ENCODE assay signal across 8 cellular contexts in genomic region chr10:73413108-73413527, GRCh38. TPM values are rescaled to one million over a fixed set of nuclear protein-coding genes. Genes with fewer than 3 reads are reported as not detected.
A peak's percentile ranks its signal among the peaks of the same experiment; 100 is the strongest.
DNase-seq lines count a peak whose midpoint lies in the region; ATAC-seq, FAIRE-seq and TF ChIP-seq lines count a peak whose summit lies in the region.

No MANE protein-coding gene starts in this region.

- H3K4me1 ChIP-seq in OCI-LY7 (ENCODE audit: insufficient read depth, low read length, poor library complexity, severe bottlenecking) = peaks cover 18% of the 10 kb centered on the region
- peaks cover 7% of the 10 kb centered on the region for H3K4me1 ChIP-seq in astrocyte (ENCODE audit: insufficient read depth, low read length)
- peaks cover 11% of the 10 kb centered on the region for H3K4me1 ChIP-seq in iPS-20b (ENCODE audit: insufficient read depth, low read length)
- peaks cover 8% of the 10 kb centered on the region for H3K4me1 ChIP-seq in smooth muscle cell (ENCODE audit: low read depth)

- DNase-seq in DMS153 treated with DMSO at 0.1 percent for 48 hours (lab: John Stamatoyannopoulos, UW; ENCODE audit: unreplicated experiment) = peak; percentile 64
- DNase-seq in OCI-LY7 (ENCODE audit: low spot score) = peak; percentile 65
- no peak for DNase-seq in astrocyte (ENCODE audit: low read depth)
- DNase-seq in smooth muscle cell (lab: John Stamatoyannopoulos, UW; ENCODE audit: unreplicated experiment) = no peak
- DNase-seq in dedifferentiated amniotic fluid mesenchymal stem cell (ENCODE audit: extremely low spot score) = no peak

- H3K27me3 ChIP-seq in astrocyte (ENCODE audit: insufficient read depth, low read length) = no peaks in the 10 kb centered on the region
- H3K27me3 ChIP-seq in iPS-20b (ENCODE audit: insufficient read depth, low read length) = no peaks in the 10 kb centered on the region
- H3K27me3 ChIP-seq in smooth muscle cell (ENCODE audit: low read depth) = no peaks in the 10 kb centered on the region

- CTCF ChIA-PET in OCI-LY7 (lab: Charles Lee; ENCODE audit: unreplicated experiment) = no interaction called here

- H3K4me3 Mint-ChIP-seq in astrocyte (ENCODE audit: unreplicated experiment) = peak overlapping the region; percentile 93

- H3K4me1 Mint-ChIP-seq in astrocyte (ENCODE audit: low read depth, unreplicated experiment) = peaks cover 10% of the 10 kb centered on the region

- no peaks in the 10 kb centered on the region for H3K36me3 Mint-ChIP-seq in astrocyte (ENCODE audit: low read depth, unreplicated experiment)

- TF ChIP-seq CTCF in OCI-LY7 (conservative IDR thresholded peaks at IDR 0.05; ENCODE audit: low read length) (no peak), astrocyte (IDR thresholded peaks at IDR 0.05; ENCODE audit: insufficient read depth, low read depth, low read length) (no peak), smooth muscle cell (IDR thresholded peaks at IDR 0.05; ENCODE audit: borderline replicate concordance, insufficient read depth, poor library complexity, severe bottlenecking) (no peak)

- peaks cover 11% of the 10 kb centered on the region for H3F3A ChIP-seq in smooth muscle cell (ENCODE audit: low read depth)

- H3K9me3 ChIP-seq in OCI-LY7 (ENCODE audit: low read length) (no peaks in the 10 kb centered on the region), astrocyte (ENCODE audit: insufficient read depth, low read depth, low read length) (no peaks in the 10 kb centered on the region), iPS-20b (ENCODE audit: insufficient read depth, low read depth, low read length) (no peaks in the 10 kb centered on the region), smooth muscle cell (replicated peaks; ENCODE audit: low read depth) (no peaks in the 10 kb centered on the region)

- BruUV-seq in OCI-LY7 (replicated peaks; lab: Mats Ljungman, UMichigan) = no TSS peak

- peak overlapping the region; percentile 89 for H2AFZ ChIP-seq in OCI-LY7 (ENCODE audit: low read length)
- peak overlapping the region; percentile 90 for H2AFZ ChIP-seq in astrocyte (ENCODE audit: low read depth, low read length)
- H2AFZ ChIP-seq in smooth muscle cell (ENCODE audit: low read depth) = peak overlapping the region; percentile 69

- peaks cover 53% of the 10 kb centered on the region for H3K79me2 ChIP-seq in OCI-LY7 (ENCODE audit: insufficient read depth, low read depth, low read length)
- H3K79me2 ChIP-seq in astrocyte (ENCODE audit: insufficient read depth, low read length) = peaks cover 54% of the 10 kb centered on the region
- peaks cover 48% of the 10 kb centered on the region for H3K79me2 ChIP-seq in smooth muscle cell (ENCODE audit: low read depth)

- WGBS in smooth muscle cell (ENCODE audit: low lambda C conversion rate) = 3% methylated on average over 9 of the region's 9 CpGs

- no peaks in the 10 kb centered on the region for H3K27me3 Mint-ChIP-seq in astrocyte (ENCODE audit: low read depth, unreplicated experiment)

- H3K4me2 ChIP-seq in OCI-LY7 (ENCODE audit: low read length) = peak overlapping the region; percentile 84
- peak overlapping the region; percentile 86 for H3K4me2 ChIP-seq in astrocyte (ENCODE audit: low read length)
- peak overlapping the region; percentile 87 for H3K4me2 ChIP-seq in smooth muscle cell

- 0 out of 2 replicates have a peak, but pooled peaks cover 4% of the 10 kb centered on the region for H4K20me1 ChIP-seq in OCI-LY7 (ENCODE audit: insufficient read depth, low read length)
- peaks cover 29% of the 10 kb centered on the region for H4K20me1 ChIP-seq in astrocyte (ENCODE audit: insufficient read depth, low read length)
- peaks cover 35% of the 10 kb centered on the region for H4K20me1 ChIP-seq in smooth muscle cell (ENCODE audit: low read depth)

- POLR2A ChIA-PET in OCI-LY7 (lab: Charles Lee) = interaction anchor here (0.7 kb wide), 1 partner anchor 236 kb away, joined by 5 read pairs; no protein-coding TSS in a partner anchor

- H3K36me3 ChIP-seq in OCI-LY7 (ENCODE audit: insufficient read depth, low read length) = peaks cover 5% of the 10 kb centered on the region; the same call in 1 of the 2 replicates
- no peaks in the 10 kb centered on the region for H3K36me3 ChIP-seq in astrocyte (ENCODE audit: insufficient read depth, low read length)
- H3K36me3 ChIP-seq in iPS-20b (ENCODE audit: insufficient read depth, low read depth, low read length) = no peaks in the 10 kb centered on the region
- H3K36me3 ChIP-seq in smooth muscle cell (ENCODE audit: low read depth) = no peaks in the 10 kb centered on the region

- peak overlapping the region; percentile 54 for H3K27ac ChIP-seq in OCI-LY7 (ENCODE audit: low read depth, low read length, poor library complexity, severe bottlenecking)
- peak overlapping the region; percentile 93 for H3K27ac ChIP-seq in astrocyte (ENCODE audit: low read depth, low read length)
- peak overlapping the region; percentile 76 for H3K27ac ChIP-seq in iPS-20b (ENCODE audit: low read length)
- H3K27ac ChIP-seq in smooth muscle cell (ENCODE audit: low read depth) = peak overlapping the region; percentile 90

- H3K4me3 ChIP-seq in OCI-LY7 (ENCODE audit: low read depth, low read length, poor library complexity, severe bottlenecking) = peak overlapping the region; percentile 77
- peak overlapping the region; percentile 85 for H3K4me3 ChIP-seq in astrocyte (ENCODE audit: insufficient read depth, low read depth, low read length)
- peak overlapping the region; percentile 96 for H3K4me3 ChIP-seq in iPS-20b (ENCODE audit: low read length)
- peak overlapping the region; percentile 97 for H3K4me3 ChIP-seq in smooth muscle cell

- H3K27ac Mint-ChIP-seq in astrocyte (ENCODE audit: unreplicated experiment) = peak overlapping the region; percentile 92

- intact Hi-C loops in OCI-LY7 (cut with micrococcal nuclease; ENCODE audit: unreplicated experiment) = loop anchor here (2.0 kb wide), 2 partner anchors 82 to 160 kb away; partner anchors contain the start of gene MRPS16

- H3K9ac ChIP-seq in astrocyte (ENCODE audit: low read length) = peak overlapping the region; percentile 97
- H3K9ac ChIP-seq in iPS-20b (ENCODE audit: low read depth, low read length) = peak overlapping the region; percentile 87
- peak overlapping the region; percentile 94 for H3K9ac ChIP-seq in smooth muscle cell (ENCODE audit: low read depth)

- ATAC-seq in GM19395 (IDR thresholded peaks at IDR 0.05; ENCODE audit: unreplicated experiment) (peak; percentile 44), HG03457 (IDR thresholded peaks at IDR 0.05; ENCODE audit: unreplicated experiment) (peak; percentile 11)

- no peaks in the 10 kb centered on the region for H3K9me3 Mint-ChIP-seq in astrocyte (ENCODE audit: unreplicated experiment)

- no peaks in the 10 kb centered on the region for H3K9me2 ChIP-seq in OCI-LY7 (ENCODE audit: insufficient read depth, low read length)

- no peak for FAIRE-seq in astrocyte (lab: Jason Lieb, UNC)

RNA-seq across cellular contexts. Expression of gene ANXA7, which starts 0.7 kb away (rescaled TPM):
- 36.5 and 52.0 TPM in 2 replicates for total RNA-seq in OCI-LY7 (2014; rRNA removed; shearing (Covaris generic))
- total RNA-seq in OCI-LY7 (2022) (86.5 and 86.6 TPM in 2 replicates), astrocyte (74.7 and 79.6 TPM in 2 replicates), smooth muscle cell (54.4 and 57.6 TPM in 2 replicates)
- polyA plus RNA-seq in smooth muscle cell = 52.6 and 59.1 TPM in 2 replicates

RNA-seq across cellular contexts. Expression of gene MSS51, which starts 20.2 kb away (rescaled TPM):
- 2.3 and 3.9 TPM in 2 replicates for total RNA-seq in OCI-LY7 (2014; rRNA removed; shearing (Covaris generic))
- 4.2 and 4.4 TPM in 2 replicates for total RNA-seq in OCI-LY7 (2022)
- total RNA-seq in astrocyte = 0.87 and 1.1 TPM in 2 replicates
- total RNA-seq in smooth muscle cell = 2.4 and 3.5 TPM in 2 replicates
- polyA plus RNA-seq in smooth muscle cell = 0.66 and 0.92 TPM in 2 replicates

RNA-seq across cellular contexts. Expression of gene CFAP70, which starts 54.5 kb away (rescaled TPM):
- 0.26 and 1.9 TPM in 2 replicates for total RNA-seq in OCI-LY7 (2014; rRNA removed; shearing (Covaris generic))
- 0.94 and 1.1 TPM in 2 replicates for total RNA-seq in OCI-LY7 (2022)
- 1.2 and 1.3 TPM in 2 replicates for total RNA-seq in astrocyte
- 0.22 and 0.31 TPM in 2 replicates for total RNA-seq in smooth muscle cell
- 0.08 and 0.41 TPM in 2 replicates for polyA plus RNA-seq in smooth muscle cell

Comparison
In these comparisons a context has a peak if more than half of its experiments do, and no peak if none do; other contexts are left out.
1. DNase-seq: peak in DMS153 treated with DMSO at 0.1 percent for 48 hours (single experiment) and OCI-LY7 (single experiment); none in astrocyte (single experiment), smooth muscle cell (single experiment) and dedifferentiated amniotic fluid mesenchymal stem cell (single experiment).
2. Peak in every context shown above with its lines, with median percentiles within 50 percentile points of each other: H2AFZ ChIP-seq, H3K27ac ChIP-seq, H3K4me2 ChIP-seq, H3K4me3 ChIP-seq and H3K9ac ChIP-seq.